Comparison of ENCODE assay signal across 8 cellular contexts in the genomic region with DNA sequence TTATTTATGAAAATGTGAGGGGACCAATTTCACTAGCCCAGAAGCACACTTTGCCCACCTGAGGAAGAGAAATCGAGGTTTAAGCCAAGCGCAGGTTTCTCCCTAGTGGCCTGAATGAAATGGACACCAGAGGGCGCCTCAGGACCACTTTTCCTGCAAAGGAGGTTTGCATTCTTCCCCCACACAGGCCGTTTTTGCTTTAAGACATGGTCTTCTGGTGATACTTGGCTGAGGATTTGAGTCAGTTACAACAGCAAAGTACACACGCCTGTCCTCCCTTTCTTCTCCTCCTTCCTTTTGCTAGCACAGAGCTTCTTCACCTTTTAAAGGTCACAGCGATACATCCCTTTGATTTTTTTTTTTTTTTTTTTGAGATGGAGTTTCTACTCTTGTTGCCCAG. TPM values are rescaled to one million over a fixed set of nuclear protein-coding genes. Genes with fewer than 3 reads are reported as not detected.
DNase-seq lines count a peak whose midpoint lies in the region; ATAC-seq, FAIRE-seq and TF ChIP-seq lines count a peak whose summit lies in the region.

No MANE protein-coding gene starts in this region.

- H4K20me1 ChIP-seq in astrocyte (ENCODE audit: insufficient read depth, low read length) = peaks cover 18% of the 10 kb centered on the region

- no peak overlapping the region for H3K4me3 Mint-ChIP-seq in astrocyte (ENCODE audit: unreplicated experiment)

- H3K4me1 ChIP-seq in astrocyte (ENCODE audit: insufficient read depth, low read length) = no peaks in the 10 kb centered on the region

- H3K27me3 Mint-ChIP-seq in astrocyte (ENCODE audit: low read depth, unreplicated experiment) = peaks cover 19% of the 10 kb centered on the region

- ATAC-seq in GM21528 (IDR thresholded peaks at IDR 0.05; ENCODE audit: low FRiP score, unreplicated experiment) (no peak), GM21723 (IDR thresholded peaks at IDR 0.05; ENCODE audit: unreplicated experiment) (no peak)

- H3K36me3 Mint-ChIP-seq in astrocyte (ENCODE audit: low read depth, unreplicated experiment) = peaks cover 14% of the 10 kb centered on the region

- TF ChIP-seq CTCF in GM12865 (IDR thresholded peaks at IDR 0.05; ENCODE audit: insufficient read depth, low read depth, low read length, missing control alignments) (peak; percentile 86), astrocyte (IDR thresholded peaks at IDR 0.05; ENCODE audit: insufficient read depth, low read depth, low read length) (peak; percentile 93)

- no peak overlapping the region for H3K4me2 ChIP-seq in astrocyte (ENCODE audit: low read length)

- H3K4me3 ChIP-seq in GM12865 (ENCODE audit: low read depth, low read length) (no peak overlapping the region), astrocyte (ENCODE audit: insufficient read depth, low read depth, low read length) (no peak overlapping the region), skeletal muscle cell (ENCODE audit: low read depth, low read length) (no peak overlapping the region)

- H3K9ac ChIP-seq in astrocyte (ENCODE audit: low read length) = no peak overlapping the region

- no peak overlapping the region for H2AFZ ChIP-seq in astrocyte (ENCODE audit: low read depth, low read length)

- no peaks in the 10 kb centered on the region for H3K9me3 ChIP-seq in astrocyte (ENCODE audit: insufficient read depth, low read depth, low read length)

- FAIRE-seq in astrocyte (lab: Jason Lieb, UNC) = no peak

- no peaks in the 10 kb centered on the region for H3K79me2 ChIP-seq in astrocyte (ENCODE audit: insufficient read depth, low read length)

- H3K27me3 ChIP-seq in astrocyte (ENCODE audit: insufficient read depth, low read length) = no peaks in the 10 kb centered on the region

- DNase-seq in GM12865 (ENCODE audit: low read depth) (peak; percentile 86), NCI-H146 treated with DMSO at 0.1 percent for 48 hours (lab: John Stamatoyannopoulos, UW; ENCODE audit: unreplicated experiment) (peak; percentile 22), T-helper 9 cell (peak; percentile 81), astrocyte (ENCODE audit: low read depth) (peak; percentile 51), hippocampal formation (lab: John Stamatoyannopoulos, UW) (peak; percentile 53 to 63), skeletal muscle cell (ENCODE audit: low read depth) (peak; percentile 38)

- H3K9me3 Mint-ChIP-seq in astrocyte (ENCODE audit: unreplicated experiment) = no peaks in the 10 kb centered on the region

- no peaks in the 10 kb centered on the region for H3K4me1 Mint-ChIP-seq in astrocyte (ENCODE audit: low read depth, unreplicated experiment)

- H3K27ac Mint-ChIP-seq in astrocyte (ENCODE audit: unreplicated experiment) = peak overlapping the region; percentile 38

- H3K27ac ChIP-seq in astrocyte (ENCODE audit: low read depth, low read length) = no peak overlapping the region

- peaks cover 5% of the 10 kb centered on the region for H3K36me3 ChIP-seq in astrocyte (ENCODE audit: insufficient read depth, low read length)

RNA-seq across cellular contexts. Expression of a gene that starts 5.4 kb away (rescaled TPM):
- not detected in 2 replicates for total RNA-seq in astrocyte

RNA-seq across cellular contexts. Expression of a gene that starts 35.9 kb away (rescaled TPM):
- total RNA-seq in astrocyte = 8.7 and 10.6 TPM in 2 replicates

Comparison
In these comparisons a context has a peak if more than half of its experiments do, and no peak if none do; other contexts are left out.
1. DNase-seq: peak in every context shown above with its lines; median percentile 86 in GM12865; 81 in T-helper 9 cell; 58 in hippocampal formation; 51 in astrocyte; 38 in skeletal muscle cell; 22 in NCI-H146 treated with DMSO at 0.1 percent for 48 hours.